Comparison of ENCODE assay signal across 21 cellular contexts in genomic region chr19:32824906-32825608, GRCh38. TPM values are rescaled to one million over a fixed set of nuclear protein-coding genes. Genes with fewer than 3 reads are reported as not detected.
DNase-seq lines count a peak whose midpoint lies in the region; ATAC-seq and TF ChIP-seq lines count a peak whose summit lies in the region.
"Had no signal": no experiment of that assay in that cellular context is flagged by ENCODE, and none has a peak within 500 bp of the region (broad histone marks: within the 10 kb centered on the region; RNA-seq: fewer than 3 reads in every experiment).

No MANE protein-coding gene starts in this region.

- H3K9ac ChIP-seq in endodermal cell (ENCODE audit: extremely low read depth, low read length, poor library complexity, severe bottlenecking), result no peak overlapping the region

- H3K9me3 ChIP-seq in endodermal cell (ENCODE audit: control insufficient read depth, low read length) (peaks cover 26% of the 10 kb centered on the region), neuron (ENCODE audit: low read length) (no peaks in the 10 kb centered on the region), breast epithelium (no peaks in the 10 kb centered on the region)
- H3K9me3 ChIP-seq: esophagus muscularis mucosa, left ventricle myocardium inferior, tibial artery had no signal

- no peak for TF ChIP-seq POLR2A in breast epithelium (IDR thresholded peaks at IDR 0.05)

- no peak overlapping the region for H3K27ac Mint-ChIP-seq in GM23338
- H3K27ac Mint-ChIP-seq in endodermal cell, result peak overlapping the region; percentile 81
- no peak overlapping the region for H3K27ac Mint-ChIP-seq in activated naive CD4-positive, alpha-beta T cell treated with anti-CD3 and anti-CD28 coated beads, Interleukin-2, amount 50 U/mL, for 72 hours

- H3K27me3 ChIP-seq in GM23338 (ENCODE audit: insufficient read depth), result no peaks in the 10 kb centered on the region
- no peaks in the 10 kb centered on the region for H3K27me3 ChIP-seq in endodermal cell (ENCODE audit: control insufficient read depth, insufficient read depth, low read length, poor library complexity, severe bottlenecking)
- H3K27me3 ChIP-seq in neuron (ENCODE audit: insufficient read depth, low read length), result no peaks in the 10 kb centered on the region
- H3K27me3 ChIP-seq in breast epithelium, result no peaks in the 10 kb centered on the region
- H3K27me3 ChIP-seq: tibial artery had no signal

- no peaks in the 10 kb centered on the region for H3F3A ChIP-seq in GM23338 (replicated peaks; ENCODE audit: low read depth)

- intact Hi-C loops in breast epithelium (cut with DNase I; ENCODE audit: low total_unique reads), result no loop called here

- H3K27me3 Mint-ChIP-seq in GM23338 (ENCODE audit: insufficient read depth, low read depth, poor library complexity), result peaks cover 5% of the 10 kb centered on the region
- H3K27me3 Mint-ChIP-seq in endodermal cell (ENCODE audit: insufficient read depth), result peaks cover 7% of the 10 kb centered on the region

- peak; percentile 21 for ATAC-seq in GM23338
- ATAC-seq in activated naive CD4-positive, alpha-beta T cell treated with anti-CD3 and anti-CD28 coated beads, Interleukin-2, amount 50 U/mL, for 72 hours, result no peak
- ATAC-seq: Right ventricle myocardium inferior had no signal

- WGBS in endodermal cell (ENCODE audit: insufficient coverage in 1 of 2, insufficient read length in 1 of 2), 2 experiments, result 84% methylated on average over 15 to 21 of the region's 21 CpGs

- no peaks in the 10 kb centered on the region for H3K9me2 ChIP-seq in GM23338 (ENCODE audit: insufficient read depth)

- H3K4me1 ChIP-seq in GM23338 (ENCODE audit: insufficient read depth), result peaks cover 15% of the 10 kb centered on the region; the same call in 1 of the 2 replicates
- peaks cover 12% of the 10 kb centered on the region for H3K4me1 ChIP-seq in endodermal cell (ENCODE audit: control insufficient read depth, insufficient read depth, low read length)
- peaks cover 15% of the 10 kb centered on the region for H3K4me1 ChIP-seq in neuron (ENCODE audit: insufficient read depth, low read length)
- H3K4me1 ChIP-seq in breast epithelium, result no peaks in the 10 kb centered on the region
- H3K4me1 ChIP-seq: esophagus muscularis mucosa, left ventricle myocardium inferior, tibial artery had no signal

- H3K36me3 ChIP-seq in GM23338 (ENCODE audit: insufficient read depth) (no peaks in the 10 kb centered on the region), endodermal cell (ENCODE audit: control insufficient read depth, insufficient read depth, low read length) (no peaks in the 10 kb centered on the region), neuron (ENCODE audit: insufficient read depth, low read length) (no peaks in the 10 kb centered on the region), breast epithelium (no peaks in the 10 kb centered on the region)

- TF ChIP-seq CTCF in GM23338 (conservative IDR thresholded peaks at IDR 0.05; ENCODE audit: low read depth in 2 of 2) (no peak), endodermal cell (conservative IDR thresholded peaks at IDR 0.05) (no peak), breast epithelium (IDR thresholded peaks at IDR 0.05) (no peak)

- peaks cover 27% of the 10 kb centered on the region for H3K4me1 Mint-ChIP-seq in GM23338
- H3K4me1 Mint-ChIP-seq in endodermal cell, result peaks cover 27% of the 10 kb centered on the region

- H2AFZ ChIP-seq in GM23338 (peak overlapping the region; percentile 90), neuron (ENCODE audit: low read depth, low read length) (peak overlapping the region; percentile 52)

- H3K36me3 Mint-ChIP-seq in GM23338 (ENCODE audit: low read depth) (no peaks in the 10 kb centered on the region), endodermal cell (ENCODE audit: low read depth) (no peaks in the 10 kb centered on the region)
- H3K36me3 Mint-ChIP-seq in activated naive CD4-positive, alpha-beta T cell treated with anti-CD3 and anti-CD28 coated beads, Interleukin-2, amount 50 U/mL, for 72 hours, result no peaks in the 10 kb centered on the region

- no peaks in the 10 kb centered on the region for H3K79me2 ChIP-seq in GM23338 (replicated peaks; ENCODE audit: insufficient read depth)

- H3K9me3 Mint-ChIP-seq in GM23338 (no peaks in the 10 kb centered on the region), endodermal cell (peaks cover 6% of the 10 kb centered on the region)
- H3K9me3 Mint-ChIP-seq in activated naive CD4-positive, alpha-beta T cell treated with anti-CD3 and anti-CD28 coated beads, Interleukin-2, amount 50 U/mL, for 72 hours, result no peaks in the 10 kb centered on the region

- H3K27ac ChIP-seq in GM23338 (ENCODE audit: low read depth) (no peak overlapping the region), endodermal cell (ENCODE audit: low read depth, low read length) (peak overlapping the region; percentile 93), breast epithelium (no peak overlapping the region)
- H3K27ac ChIP-seq: esophagus muscularis mucosa, left ventricle myocardium inferior, tibial artery had no signal

- DNase-seq in GM23338 (ENCODE audit: low spot score) (no peak), NCI-H345 treated with DMSO at 0.1 percent for 48 hours (lab: John Stamatoyannopoulos, UW; ENCODE audit: unreplicated experiment) (peak; percentile 56), endodermal cell (no peak), breast epithelium (ENCODE audit: low spot score in 2 of 2) (no peak), NCI-H1105 (lab: John Stamatoyannopoulos, UW) (no peak), GM19238 (ENCODE audit: insufficient read length, low spot score) (no peak)
- no peak for DNase-seq in activated naive CD4-positive, alpha-beta T cell treated with anti-CD3 and anti-CD28 coated beads, Interleukin-2, amount 50 U/mL, for 72 hours (ENCODE audit: low spot score in 2 of 2)
- DNase-seq: activated CD4-positive, alpha-beta T cell treated with anti-CD3 and anti-CD28 coated beads for 48 hours; activated effector memory CD4-positive, alpha-beta T cell treated with Interleukin-2 at 50 U/mL for 16 hours; amniotic stem cell; left ventricle myocardium inferior; NCI-H446 treated with DMSO at 0.1 percent for 48 hours; stimulated activated CD4-positive, alpha-beta T cell treated with anti-CD3 and anti-CD28 coated beads, Interleukin-1b, Interleukin-23, amount 100 ng/mL, for 48 hours; stimulated activated naive CD4-positive, alpha-beta T cell treated with Interleukin-2 at 50 U/mL for 16 hours; tibial artery had no signal

- H3K4me3 ChIP-seq in GM23338 (no peak overlapping the region), endodermal cell (ENCODE audit: low read length) (no peak overlapping the region), neuron (ENCODE audit: low read length) (peak overlapping the region; percentile 3), breast epithelium (no peak overlapping the region)
- H3K4me3 ChIP-seq: esophagus muscularis mucosa, left ventricle myocardium inferior, tibial artery had no signal

- H3K4me3 Mint-ChIP-seq in GM23338, result no peak overlapping the region
- H3K4me3 Mint-ChIP-seq in endodermal cell, result no peak overlapping the region

- H3K4me2 ChIP-seq in GM23338, result no peak overlapping the region

- no peaks in the 10 kb centered on the region for H4K20me1 ChIP-seq in GM23338 (replicated peaks; ENCODE audit: insufficient read depth)

TF ChIP-seq in GM23338, 12 proteins besides CTCF, POLR2A, EP300 and RAD21:
- TF ChIP-seq STAT1 (IDR thresholded peaks at IDR 0.05; ENCODE audit: unreplicated experiment) (no peak), REST (IDR thresholded peaks at IDR 0.05; ENCODE audit: unreplicated experiment) (no peak), ZNF114 (CRISPR knock-in tag; IDR thresholded peaks at IDR 0.05) (no peak), ETS1 (IDR thresholded peaks at IDR 0.05) (no peak), ZNF331 (CRISPR knock-in tag; IDR thresholded peaks at IDR 0.05; ENCODE audit: low read depth) (no peak), EZH2phosphoT487 (IDR thresholded peaks at IDR 0.05; ENCODE audit: unreplicated experiment) (no peak), EZH2 (IDR thresholded peaks at IDR 0.05; ENCODE audit: low read depth, unreplicated experiment) (no peak)

RNA-seq across cellular contexts. Expression of gene SLC7A9, which starts 44.5 kb away (rescaled TPM):
- total RNA-seq in GM23338 (2014; rRNA removed; shearing (Covaris generic)), result not detected in 2 replicates
- polyA plus RNA-seq in GM23338 (2016; fragmentation: Nextera tagmentation; extraction: Ambion mirVana), result 0.19 and 0.21 TPM in 2 replicates
- total RNA-seq in endodermal cell, result under 1 TPM in 1 of 2 donors, not detected in 1; 0.18 TPM
- polyA plus RNA-seq in endodermal cell (2013, experiment 1 of 2), result 0.32 TPM
- polyA plus RNA-seq in endodermal cell (2013, experiment 2 of 2), result not detected
- under 1 TPM; 0.29 to 0.48 (median 0.33) TPM for total RNA-seq in breast epithelium
- total RNA-seq in activated naive CD4-positive, alpha-beta T cell treated with anti-CD3 and anti-CD28 coated beads, Interleukin-2, amount 50 U/mL, for 72 hours, result not detected
- total RNA-seq: cardiac septum, Daoy, left ventricle myocardium inferior, LHCN-M2 had no signal
